In the genomic region with DNA sequence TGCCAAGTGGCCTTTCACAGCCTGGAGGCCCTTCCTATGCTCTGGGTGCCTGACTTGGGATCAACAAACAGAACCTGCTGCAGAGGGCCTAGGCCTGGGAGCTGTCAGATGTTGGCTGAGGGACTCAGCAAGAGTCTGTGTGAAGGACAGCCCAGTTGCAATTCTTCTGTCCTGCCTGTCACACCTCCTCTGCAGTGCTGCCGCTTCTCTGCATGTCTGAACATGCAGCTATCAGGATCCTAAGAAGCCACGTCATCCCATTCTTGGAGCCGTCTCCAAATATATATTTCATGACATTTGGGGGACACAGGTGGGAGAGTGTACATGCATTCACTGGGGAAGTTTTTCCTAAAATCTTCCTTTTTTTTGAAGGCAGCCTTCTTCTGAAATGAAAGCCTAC, we compare ENCODE assay signal across 25 cellular contexts. TPM values are rescaled to one million over a fixed set of nuclear protein-coding genes. Genes with fewer than 3 reads are reported as not detected.
"Had no signal": no experiment of that assay in that cellular context is flagged by ENCODE, and none has a peak within 500 bp of the region (broad histone marks: within the 10 kb centered on the region; RNA-seq: fewer than 3 reads in every experiment).

No MANE protein-coding gene starts in this region.

- ATAC-seq: activated T-cell treated with anti-CD3 and anti-CD28 coated beads, Interleukin-2, amount 50 U/mL, for 4 hours; gastrocnemius medialis; mucosa of descending colon; psoas muscle; right cardiac atrium had no signal

- H3K27ac Mint-ChIP-seq: memory B cell, naive B cell, T-cell had no signal

- H3K4me3 ChIP-seq: cardiac muscle cell, dorsolateral prefrontal cortex, gastrocnemius medialis, left ventricle myocardium inferior, mucosa of descending colon, ovary, psoas muscle, tibial nerve, uterus had no signal

- H3K4me3 Mint-ChIP-seq: activated CD4-positive, alpha-beta T cell treated with anti-CD3 and anti-CD28 coated beads, Interleukin-2, amount 10 ng/mL, durations not matched to agents 24 days and 14 days; activated T-cell treated with anti-CD3 and anti-CD28 coated beads, Interleukin-2, amount 50 U/mL, for 4 hours; memory B cell; naive B cell; T-cell had no signal

- H3K27me3 Mint-ChIP-seq: memory B cell, naive B cell, T-cell had no signal

- H3K9me3 Mint-ChIP-seq: activated CD4-positive, alpha-beta T cell treated with anti-CD3 and anti-CD28 coated beads, Interleukin-2, amount 10 ng/mL, durations not matched to agents 24 days and 14 days; activated T-cell treated with anti-CD3 and anti-CD28 coated beads, Interleukin-2, amount 50 U/mL, for 4 hours; memory B cell; naive B cell; T-cell had no signal

- DNase-seq: activated CD8-positive, alpha-beta memory T cell treated with anti-CD3 and anti-CD28 coated beads, Interleukin-2, amount 50 U/mL, for 4 hours; activated effector memory CD4-positive, alpha-beta T cell treated with Interleukin-2 at 50 U/mL for 16 hours; activated naive CD4-positive, alpha-beta T cell treated with anti-CD3 and anti-CD28 coated beads, Interleukin-2, amount 50 U/mL, for 16 hours; activated T-cell treated with anti-CD3 and anti-CD28 coated beads, Interleukin-2, amount 50 U/mL, for 4 hours; dorsolateral prefrontal cortex; gastrocnemius medialis; head of caudate nucleus; kidney glomerular epithelial cell; left ventricle myocardium inferior; mucosa of descending colon; naive B cell; ovary; psoas muscle; right cardiac atrium; stimulated activated CD4-positive, alpha-beta T cell treated with anti-CD3 and anti-CD28 coated beads, Interleukin-2, amount 100 ng/mL, for 24 hours; stimulated activated naive CD4-positive, alpha-beta T cell treated with Interleukin-2 at 50 U/mL for 16 hours; T1000; uterus had no signal

- H3K36me3 Mint-ChIP-seq: memory B cell, naive B cell, T-cell had no signal

RNA-seq across cellular contexts. Expression of gene FCAMR, which starts 8.6 kb away (rescaled TPM):
- total RNA-seq: activated CD4-positive, alpha-beta T cell treated with anti-CD3 and anti-CD28 coated beads, Interleukin-2, amount 10 ng/mL, durations not matched to agents 24 days and 14 days; activated T-cell treated with anti-CD3 and anti-CD28 coated beads, Interleukin-2, amount 50 U/mL, for 4 hours; cardiac muscle cell; gastrocnemius medialis; left ventricle myocardium inferior; ovary; psoas muscle; right cardiac atrium; skeletal muscle tissue; T-cell; tibial nerve; uterus had no signal

RNA-seq across cellular contexts. Expression of gene PIGR, which starts 15.4 kb away (rescaled TPM):
- total RNA-seq: activated CD4-positive, alpha-beta T cell treated with anti-CD3 and anti-CD28 coated beads, Interleukin-2, amount 10 ng/mL, durations not matched to agents 24 days and 14 days; cardiac muscle cell had no signal

RNA-seq across cellular contexts. Expression of gene FCMR, which starts 39.9 kb away (rescaled TPM):
- total RNA-seq: cardiac muscle cell, epithelial cell of proximal tubule had no signal
